Comparison of ENCODE assay signal across 14 cellular contexts in the genomic region with DNA sequence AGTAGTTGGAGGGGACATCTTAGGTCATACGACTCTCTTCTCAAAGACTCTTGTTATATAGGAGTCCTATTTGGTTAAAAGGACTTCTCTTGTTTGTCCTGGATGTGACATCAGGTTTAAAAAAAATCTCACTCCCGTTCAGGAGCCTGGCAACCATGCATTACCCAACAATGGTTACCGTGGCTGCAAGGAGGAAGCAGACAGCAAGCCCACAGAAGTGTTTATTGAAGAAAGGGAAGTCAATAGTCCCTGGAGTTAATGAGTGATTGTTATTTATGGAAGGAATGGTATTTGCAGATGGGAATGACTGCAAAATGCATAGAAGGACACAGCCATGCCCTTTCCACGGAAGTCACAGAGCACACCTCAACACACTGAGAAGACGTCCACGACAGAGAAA.
DNase-seq lines count a peak whose midpoint lies in the region; ATAC-seq and TF ChIP-seq lines count a peak whose summit lies in the region.
"Had no signal": no experiment of that assay in that cellular context is flagged by ENCODE, and none has a peak within 500 bp of the region (broad histone marks: within the 10 kb centered on the region; RNA-seq: fewer than 3 reads in every experiment).

No MANE protein-coding gene starts in this region.

- ATAC-seq in GM19328 (IDR thresholded peaks at IDR 0.05; ENCODE audit: unreplicated experiment), result no peak
- no peak for ATAC-seq in activated CD4-positive, alpha-beta T cell treated with anti-CD3 and anti-CD28 coated beads for 36 hours
- ATAC-seq: sciatic nerve had no signal

- CTCF ChIA-PET in activated CD4-positive, alpha-beta T cell treated with anti-CD3 and anti-CD28 coated beads for 36 hours (lab: Charles Lee), result interaction anchor here (0.6 to 1.1 kb wide), 3 partner anchors 29 to 158 kb away, joined by 3 read pairs; no protein-coding TSS in a partner anchor

- H3K4me3 ChIP-seq in MG63, result no peak overlapping the region
- H3K4me3 ChIP-seq: ascending aorta, vagina had no signal

- POLR2A ChIA-PET in activated CD4-positive, alpha-beta T cell treated with anti-CD3 and anti-CD28 coated beads for 36 hours (lab: Charles Lee), result interaction anchor here (0.8 kb wide), 1 partner anchor 25 kb away, joined by 5 read pairs; no protein-coding TSS in a partner anchor

- peak; percentile 11 for DNase-seq in Caki2 (ENCODE audit: low read depth)
- DNase-seq in NCI-H1930 (lab: John Stamatoyannopoulos, UW), result peak; percentile 11 to 57
- peak; percentile 30 for DNase-seq in endothelial cell (ENCODE audit: low spot score)
- peak; percentile 9 for DNase-seq in midbrain (lab: John Stamatoyannopoulos, UW)
- no peak for DNase-seq in posterior vena cava (ENCODE audit: low spot score)
- no peak for DNase-seq in MG63
- DNase-seq in activated CD4-positive, alpha-beta T cell treated with anti-CD3 and anti-CD28 coated beads for 36 hours, result no peak
- DNase-seq: CD4-positive, alpha-beta T cell; islet precursor cell; SW 1271 had no signal

- no peaks in the 10 kb centered on the region for H3K27me3 ChIP-seq in MG63
- H3K27me3 ChIP-seq: ascending aorta, vagina had no signal

- H3K4me3 Mint-ChIP-seq in endothelial cell (ENCODE audit: unreplicated experiment), result no peak overlapping the region
- H3K4me3 Mint-ChIP-seq in activated CD4-positive, alpha-beta T cell treated with anti-CD3 and anti-CD28 coated beads for 36 hours, result no peak overlapping the region
- H3K4me3 Mint-ChIP-seq: CD4-positive, alpha-beta T cell had no signal

- intact Hi-C loops in posterior vena cava (cut with DNase I), result no loop called here
- intact Hi-C loops in activated CD4-positive, alpha-beta T cell treated with anti-CD3 and anti-CD28 coated beads for 36 hours (cut with DNase I, micrococcal nuclease), result no loop called here

- TF ChIP-seq CTCF in endothelial cell (IDR thresholded peaks at IDR 0.05; ENCODE audit: unreplicated experiment), result no peak

- H3K36me3 Mint-ChIP-seq in endothelial cell (ENCODE audit: low read depth, unreplicated experiment), result no peaks in the 10 kb centered on the region
- no peaks in the 10 kb centered on the region for H3K36me3 Mint-ChIP-seq in activated CD4-positive, alpha-beta T cell treated with anti-CD3 and anti-CD28 coated beads for 36 hours (ENCODE audit: low read depth)

- H3K27ac Mint-ChIP-seq in endothelial cell (ENCODE audit: unreplicated experiment), result no peak overlapping the region
- H3K27ac Mint-ChIP-seq in activated CD4-positive, alpha-beta T cell treated with anti-CD3 and anti-CD28 coated beads for 36 hours, result no peak overlapping the region
- H3K27ac Mint-ChIP-seq: CD4-positive, alpha-beta T cell had no signal

- in situ Hi-C loops in Caki2 (cut with HindIII; ENCODE audit: low pct_unique_long_range_greater_than_20kb, low sequenced_read_pairs), result no loop called here

- H3K36me3 ChIP-seq in MG63, result no peaks in the 10 kb centered on the region
- H3K36me3 ChIP-seq: ascending aorta, vagina had no signal

- no peaks in the 10 kb centered on the region for H3K9me3 ChIP-seq in MG63
- H3K9me3 ChIP-seq: ascending aorta, vagina had no signal

- H3K27me3 Mint-ChIP-seq in endothelial cell (ENCODE audit: unreplicated experiment), result peaks cover 7% of the 10 kb centered on the region
- peaks cover 5% of the 10 kb centered on the region for H3K27me3 Mint-ChIP-seq in activated CD4-positive, alpha-beta T cell treated with anti-CD3 and anti-CD28 coated beads for 36 hours

- peaks cover 5% of the 10 kb centered on the region for H3K4me1 Mint-ChIP-seq in endothelial cell (ENCODE audit: unreplicated experiment)
- H3K4me1 Mint-ChIP-seq in activated CD4-positive, alpha-beta T cell treated with anti-CD3 and anti-CD28 coated beads for 36 hours, result peaks cover 24% of the 10 kb centered on the region

- H3K9me3 Mint-ChIP-seq in endothelial cell (ENCODE audit: unreplicated experiment), result no peaks in the 10 kb centered on the region
- no peaks in the 10 kb centered on the region for H3K9me3 Mint-ChIP-seq in activated CD4-positive, alpha-beta T cell treated with anti-CD3 and anti-CD28 coated beads for 36 hours (ENCODE audit: low read depth)
- H3K9me3 Mint-ChIP-seq: CD4-positive, alpha-beta T cell had no signal

Comparison
In these comparisons a context has a peak if more than half of its experiments do, and no peak if none do; other contexts are left out.
1. DNase-seq: peak in Caki2 (single experiment), NCI-H1930 (2 of 2), endothelial cell (single experiment) and midbrain (single experiment); none in posterior vena cava (single experiment), MG63 (single experiment) and activated CD4-positive, alpha-beta T cell treated with anti-CD3 and anti-CD28 coated beads for 36 hours (single experiment).